In the genomic region with DNA sequence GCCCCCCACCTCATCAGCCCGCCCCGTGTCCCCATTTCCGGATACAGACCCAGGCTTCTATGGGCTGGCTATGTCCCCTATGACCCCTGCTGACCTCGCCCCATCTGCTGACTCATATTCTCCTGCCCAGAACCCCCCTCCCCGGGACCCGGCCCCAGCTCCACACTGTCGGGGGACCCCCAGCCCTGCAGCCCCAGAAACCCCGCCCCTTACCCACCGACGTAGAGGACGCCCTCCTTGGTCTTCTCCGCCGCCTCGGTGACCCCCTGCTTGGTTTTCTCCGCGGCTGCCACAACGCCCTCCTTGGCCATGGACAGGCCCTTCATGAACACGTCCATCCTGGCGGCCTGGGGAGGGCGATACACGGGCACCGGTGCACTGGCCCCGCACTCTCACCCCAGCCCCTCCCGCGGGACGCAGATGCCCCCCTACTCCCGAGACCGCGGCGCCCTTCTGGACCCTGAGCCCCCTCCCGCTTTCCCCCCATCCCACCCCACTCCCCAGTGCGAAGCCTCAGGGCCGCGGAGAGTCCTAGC, we compare ENCODE assay signal across 16 cellular contexts. TPM values are rescaled to one million over a fixed set of nuclear protein-coding genes. Genes with fewer than 3 reads are reported as not detected.
DNase-seq lines count a peak whose midpoint lies in the region; ATAC-seq and TF ChIP-seq lines count a peak whose summit lies in the region.
"Had no signal": no experiment of that assay in that cellular context is flagged by ENCODE, and none has a peak within 500 bp of the region (broad histone marks: within the 10 kb centered on the region; RNA-seq: fewer than 3 reads in every experiment).

No MANE protein-coding gene starts in this region.

- no peaks in the 10 kb centered on the region for H3K36me3 Mint-ChIP-seq in stimulated activated effector memory CD8-positive, alpha-beta T cell treated with anti-CD3 and anti-CD28 coated beads, Interleukin-12 subunit alpha, Interleukin-12 subunit beta, amount 100 ng/mL, for 72 hours

- WGBS in mammary epithelial cell (ENCODE audit: low coverage, missing lambda C conversion rate): 31% methylated on average over 17 of the region's 34 CpGs

- no peak overlapping the region for H3K4me3 ChIP-seq in mammary epithelial cell (replicated peaks in 1 of 3; ENCODE audit: insufficient read depth in 1 of 3, low read depth in 2 of 3, low read length in 3 of 3)
- peak overlapping the region in 1 of 3 donors; percentile 65 for H3K4me3 ChIP-seq in breast epithelium
- peak overlapping the region; percentile 79; the same call in 1 of the 2 replicates for H3K4me3 ChIP-seq in iPS-20b (ENCODE audit: low read length)
- no peak overlapping the region for H3K4me3 ChIP-seq in mucosa of descending colon

- no TSS peak for BruUV-seq in mammary epithelial cell (replicated peaks; lab: Mats Ljungman, UMichigan)

- H3K4me1 ChIP-seq in mammary epithelial cell (ENCODE audit: insufficient read depth, low read length) (peaks cover 13% of the 10 kb centered on the region), breast epithelium (peaks cover 4 to 6% of the 10 kb centered on the region in 2 donors), iPS-20b (ENCODE audit: insufficient read depth, low read length) (peaks cover 13% of the 10 kb centered on the region), mucosa of descending colon (ENCODE audit: low read depth) (peaks cover 12% of the 10 kb centered on the region)

- H3K4me2 ChIP-seq in mammary epithelial cell (ENCODE audit: insufficient read depth, low read depth, low read length): peak overlapping the region; percentile 85

- CTCF ChIA-PET in mammary epithelial cell (lab: Charles Lee; ENCODE audit: low non-redundant PET): no interaction called here

- H3K4me3 Mint-ChIP-seq in stimulated activated effector memory CD8-positive, alpha-beta T cell treated with anti-CD3 and anti-CD28 coated beads, Interleukin-12 subunit alpha, Interleukin-12 subunit beta, amount 100 ng/mL, for 72 hours: peak overlapping the region; percentile 51

- intact Hi-C loops in mammary epithelial cell (cut with micrococcal nuclease) (no loop called here), breast epithelium (cut with DNase I; ENCODE audit: low total_unique reads) (no loop called here), mucosa of descending colon (cut with DNase I, micrococcal nuclease) (no loop called here)

- in situ Hi-C loops in mammary epithelial cell (cut with MboI; ENCODE audit: low sequenced_read_pairs in 2 of 2): no loop called here

- H4K20me1 ChIP-seq in mammary epithelial cell (ENCODE audit: insufficient read depth, low read length): no peaks in the 10 kb centered on the region

- TF ChIP-seq POLR2A in breast epithelium (IDR thresholded peaks at IDR 0.05): no peak

- DNase-seq in mammary epithelial cell: no peak
- no peak for DNase-seq in breast epithelium (ENCODE audit: low spot score in 2 of 2)
- DNase-seq in stimulated activated effector memory CD8-positive, alpha-beta T cell treated with anti-CD3 and anti-CD28 coated beads, Interleukin-12 subunit alpha, Interleukin-12 subunit beta, amount 100 ng/mL, for 72 hours (ENCODE audit: low spot score in 2 of 2): no peak
- DNase-seq in mucosa of descending colon: no peak
- no peak for DNase-seq in HUDEP-2 (lab: John Stamatoyannopoulos, UW; ENCODE audit: unreplicated experiment in 76 of 76)
- DNase-seq: ACHN; DMS 273 treated with DMSO at 0.1 percent for 48 hours; foreskin keratinocyte; NCI-H187; NCI-H82; Right ventricle myocardium superior; stimulated activated CD4-positive, alpha-beta T cell treated with anti-CD3 and anti-CD28 coated beads, Interleukin-15, amount 100 ng/mL, for 24 hours had no signal

- H3K9ac ChIP-seq in mammary epithelial cell (ENCODE audit: insufficient read depth, low read length) (no peak overlapping the region), iPS-20b (ENCODE audit: low read depth, low read length) (no peak overlapping the region)

- peaks cover 24% of the 10 kb centered on the region for H3K4me1 Mint-ChIP-seq in stimulated activated effector memory CD8-positive, alpha-beta T cell treated with anti-CD3 and anti-CD28 coated beads, Interleukin-12 subunit alpha, Interleukin-12 subunit beta, amount 100 ng/mL, for 72 hours

- ATAC-seq in stimulated activated effector memory CD8-positive, alpha-beta T cell treated with anti-CD3 and anti-CD28 coated beads, Interleukin-12 subunit alpha, Interleukin-12 subunit beta, amount 100 ng/mL, for 72 hours: no peak
- ATAC-seq in HG03045 (IDR thresholded peaks at IDR 0.05; ENCODE audit: unreplicated experiment) (no peak), mucosa of descending colon (no peak)

- no peak for TF ChIP-seq CTCF in mammary epithelial cell (conservative IDR thresholded peaks at IDR 0.05 in 1 of 2, IDR thresholded peaks at IDR 0.05 in 1 of 2; ENCODE audit: extremely low read depth in 1 of 2, insufficient read depth in 1 of 2, low read depth in 1 of 2, low read length in 2 of 2)
- no peak for TF ChIP-seq CTCF in breast epithelium (IDR thresholded peaks at IDR 0.05)
- no peak for TF ChIP-seq CTCF in mucosa of descending colon (IDR thresholded peaks at IDR 0.05)

- H3K27me3 ChIP-seq in mammary epithelial cell (ENCODE audit: insufficient read depth, low read length): peaks cover 20% of the 10 kb centered on the region
- H3K27me3 ChIP-seq in breast epithelium: peaks cover 8 to 86% of the 10 kb centered on the region in 2 donors
- peaks cover 92% of the 10 kb centered on the region for H3K27me3 ChIP-seq in iPS-20b (ENCODE audit: insufficient read depth, low read length)

- no peaks in the 10 kb centered on the region for H3K9me3 ChIP-seq in mammary epithelial cell (replicated peaks; ENCODE audit: insufficient read depth, low read length)
- H3K9me3 ChIP-seq in breast epithelium: no peaks in the 10 kb centered on the region
- H3K9me3 ChIP-seq in iPS-20b (ENCODE audit: insufficient read depth, low read depth, low read length): no peaks in the 10 kb centered on the region
- no peaks in the 10 kb centered on the region for H3K9me3 ChIP-seq in mucosa of descending colon

- no peak overlapping the region for H3K27ac Mint-ChIP-seq in stimulated activated effector memory CD8-positive, alpha-beta T cell treated with anti-CD3 and anti-CD28 coated beads, Interleukin-12 subunit alpha, Interleukin-12 subunit beta, amount 100 ng/mL, for 72 hours

- H3K36me3 ChIP-seq in mammary epithelial cell (ENCODE audit: insufficient read depth, low read length) (no peaks in the 10 kb centered on the region), breast epithelium (no peaks in the 10 kb centered on the region), iPS-20b (ENCODE audit: insufficient read depth, low read depth, low read length) (no peaks in the 10 kb centered on the region), mucosa of descending colon (ENCODE audit: low read depth) (no peaks in the 10 kb centered on the region)

- no peaks in the 10 kb centered on the region for H3K9me3 Mint-ChIP-seq in stimulated activated effector memory CD8-positive, alpha-beta T cell treated with anti-CD3 and anti-CD28 coated beads, Interleukin-12 subunit alpha, Interleukin-12 subunit beta, amount 100 ng/mL, for 72 hours

- dilution Hi-C loops in mammary epithelial cell (cut with HindIII; ENCODE audit: low sequenced_read_pairs): no loop called here

- peak overlapping the region; percentile 61 for H2AFZ ChIP-seq in mammary epithelial cell (ENCODE audit: low read depth, low read length)

- no peak overlapping the region for H3K27ac ChIP-seq in mammary epithelial cell (ENCODE audit: insufficient read depth, low read depth, low read length)
- no peak overlapping the region for H3K27ac ChIP-seq in breast epithelium
- H3K27ac ChIP-seq in angular gyrus (ENCODE audit: low read depth, low read length): peak overlapping the region; percentile 79
- no peak overlapping the region for H3K27ac ChIP-seq in iPS-20b (ENCODE audit: low read length)
- H3K27ac ChIP-seq: foreskin keratinocyte had no signal

- H3K79me2 ChIP-seq in mammary epithelial cell (ENCODE audit: insufficient read depth, low read length): no peaks in the 10 kb centered on the region

RNA-seq across cellular contexts. Expression of a gene that starts 0.9 kb away (rescaled TPM):
- total RNA-seq in mammary epithelial cell (1 to 10 TPM in 1 of 2 donors, not detected in 1; 1.2 TPM), breast epithelium (not detected), mucosa of descending colon (under 1 TPM in 1 of 3 donors, not detected in 2; 0.89 TPM)
- polyA plus RNA-seq in mammary epithelial cell: 0.42 TPM
- polyA minus RNA-seq in mammary epithelial cell: not detected
- total RNA-seq: Right ventricle myocardium superior, urinary bladder had no signal

RNA-seq across cellular contexts. Expression of a gene that starts 1.1 kb away (rescaled TPM):
- total RNA-seq in mammary epithelial cell: not detected
- not detected for polyA plus RNA-seq in mammary epithelial cell
- polyA minus RNA-seq in mammary epithelial cell: not detected
- 1 to 10 TPM in 1 of 3 donors, not detected in 2; 1.6 TPM for total RNA-seq in breast epithelium
- not detected for total RNA-seq in mucosa of descending colon
- total RNA-seq: foreskin keratinocyte, Right ventricle myocardium superior, urinary bladder had no signal
- polyA plus RNA-seq: foreskin keratinocyte, urinary bladder had no signal

RNA-seq across cellular contexts. Expression of a gene that starts 17.9 kb away (rescaled TPM):
- 10 to 100 TPM; 47.4 to 48.8 TPM for total RNA-seq in mammary epithelial cell
- 39.2 TPM for polyA plus RNA-seq in mammary epithelial cell
- 36.0 TPM for polyA minus RNA-seq in mammary epithelial cell
- 10 to 100 TPM; 10.4 to 20.0 (median 18.3) TPM for total RNA-seq in breast epithelium
- total RNA-seq in mucosa of descending colon: 10 to 100 TPM; 25.7 to 36.3 (median 31.9) TPM

RNA-seq across cellular contexts. Expression of a gene that starts 19.4 kb away (rescaled TPM):
- total RNA-seq in mammary epithelial cell: 1 to 10 TPM; 4.7 to 8.7 TPM
- polyA plus RNA-seq in mammary epithelial cell: 3.7 TPM
- 7.2 TPM for polyA minus RNA-seq in mammary epithelial cell
- total RNA-seq in breast epithelium: 1 to 10 TPM in 1 of 3 donors, under 1 TPM in 2; 0.64 to 1.2 (median 0.98) TPM
- 1 to 10 TPM; 1.6 to 2.4 (median 1.6) TPM for total RNA-seq in mucosa of descending colon
